ENCODE assay signal across 15 cellular contexts in the genomic region with DNA sequence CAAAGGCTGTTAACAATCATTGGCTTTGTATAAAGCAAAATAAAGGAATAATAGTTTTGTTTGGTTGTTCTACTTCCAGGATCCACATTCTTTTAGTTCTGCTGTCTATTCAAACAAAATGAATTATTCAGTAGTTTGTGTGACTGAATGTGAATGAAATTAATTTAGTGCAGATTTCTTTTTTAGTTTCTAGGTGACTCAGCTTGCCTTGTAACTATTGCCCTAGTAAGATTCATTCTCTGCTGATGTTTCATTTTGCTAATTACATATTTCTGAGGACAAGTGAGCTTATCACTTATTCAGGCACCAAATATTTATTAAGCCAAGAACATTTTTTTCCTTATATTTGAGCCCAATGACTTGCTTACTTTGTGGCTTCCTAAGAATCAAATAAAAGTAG. TPM values are rescaled to one million over a fixed set of nuclear protein-coding genes. Genes with fewer than 3 reads are reported as not detected.
DNase-seq lines count a peak whose midpoint lies in the region.
"Had no signal": no experiment of that assay in that cellular context is flagged by ENCODE, and none has a peak within 500 bp of the region (broad histone marks: within the 10 kb centered on the region; RNA-seq: fewer than 3 reads in every experiment).

No MANE protein-coding gene starts in this region.

- no peak overlapping the region for H2AFZ ChIP-seq in Karpas-422 (ENCODE audit: low read length)

- H3K9me3 ChIP-seq in Karpas-422 (ENCODE audit: low read length), result no peaks in the 10 kb centered on the region
- H3K9me3 ChIP-seq: body of pancreas had no signal

- H3K27ac ChIP-seq in Karpas-422 (ENCODE audit: low read length), result no peak overlapping the region; the same call in 1 of the 2 replicates

- no peaks in the 10 kb centered on the region for H3K27me3 ChIP-seq in Karpas-422 (ENCODE audit: low read length)
- H3K27me3 ChIP-seq: body of pancreas had no signal

- peaks cover 9% of the 10 kb centered on the region for H3K4me1 ChIP-seq in Karpas-422 (ENCODE audit: low read length)

- H3K4me3 ChIP-seq in Karpas-422 (ENCODE audit: low read length), result no peak overlapping the region
- H3K4me3 ChIP-seq: body of pancreas had no signal

- H3K36me3 ChIP-seq in Karpas-422 (ENCODE audit: insufficient read depth, low read length), result peaks cover 7% of the 10 kb centered on the region; the same call in 1 of the 2 replicates

- no peak overlapping the region for H3K4me2 ChIP-seq in Karpas-422 (ENCODE audit: low read depth, low read length, poor library complexity, severe bottlenecking)

- H3K9me2 ChIP-seq in Karpas-422 (replicated peaks; ENCODE audit: insufficient read depth, low read length), result no peaks in the 10 kb centered on the region

- no peak overlapping the region for H3K9ac ChIP-seq in Karpas-422 (ENCODE audit: low read length)

- DNase-seq in GM03348 (ENCODE audit: low spot score), result peak; percentile 62
- peak; percentile 19 for DNase-seq in NCI-H226
- DNase-seq in fibroblast of gingiva (ENCODE audit: low read depth), result peak; percentile 62
- peak; percentile 20 for DNase-seq in renal cortical epithelial cell (ENCODE audit: low read depth)
- no peak for DNase-seq in germinal center (ENCODE audit: low spot score)
- DNase-seq in NCI-H2029 treated with DMSO at 0.1 percent for 48 hours (lab: John Stamatoyannopoulos, UW), result no peak
- DNase-seq in Karpas-422, result no peak
- DNase-seq: activated CD4-positive, alpha-beta T cell treated with anti-CD3 and anti-CD28 coated beads, Interleukin-2, amount 10 ng/mL, durations not matched to agents 7 days and 5 days; body of pancreas; CD4-positive, alpha-beta memory T cell; effector CD8-positive, alpha-beta T cell; glutamatergic neuron; NCI-H1092 treated with DMSO at 0.1 percent for 48 hours; NCI-H446; stimulated activated naive CD8-positive, alpha-beta T cell treated with anti-CD3 and anti-CD28 coated beads, Interleukin-15, Interleukin-2, amounts not matched to agents 100 U/mL and 50 U/mL, for 24 hours had no signal

- H3K79me2 ChIP-seq in Karpas-422 (ENCODE audit: low read length), result peaks cover 26% of the 10 kb centered on the region; the same call in 1 of the 2 replicates

- H4K20me1 ChIP-seq in Karpas-422 (ENCODE audit: insufficient read depth, low read depth, low read length), result no peaks in the 10 kb centered on the region

RNA-seq across cellular contexts. Expression of a gene that starts 46.5 kb away (rescaled TPM):
- total RNA-seq in renal cortical epithelial cell, result 0.60 and 1.0 TPM in 2 replicates
- total RNA-seq in Karpas-422 (2014; rRNA removed; shearing (Covaris generic); ENCODE audit: low replicate concordance), result 72.1 and 73.8 TPM in 2 replicates

Comparison
In these comparisons a context has a peak if more than half of its experiments do, and no peak if none do; other contexts are left out.
1. DNase-seq: peak in GM03348 (single experiment), NCI-H226 (single experiment), fibroblast of gingiva (single experiment) and renal cortical epithelial cell (single experiment); none in germinal center (single experiment), NCI-H2029 treated with DMSO at 0.1 percent for 48 hours (single experiment) and Karpas-422 (single experiment).
2. RNA of a gene that starts 46.5 kb away (total RNA-seq): 72.1 to 73.8 TPM in Karpas-422; 0.60 to 1.0 TPM in renal cortical epithelial cell; every median in the first group is over 10 times any median in the second.